Comparison of ENCODE assay signal across 9 cellular contexts in the genomic region with DNA sequence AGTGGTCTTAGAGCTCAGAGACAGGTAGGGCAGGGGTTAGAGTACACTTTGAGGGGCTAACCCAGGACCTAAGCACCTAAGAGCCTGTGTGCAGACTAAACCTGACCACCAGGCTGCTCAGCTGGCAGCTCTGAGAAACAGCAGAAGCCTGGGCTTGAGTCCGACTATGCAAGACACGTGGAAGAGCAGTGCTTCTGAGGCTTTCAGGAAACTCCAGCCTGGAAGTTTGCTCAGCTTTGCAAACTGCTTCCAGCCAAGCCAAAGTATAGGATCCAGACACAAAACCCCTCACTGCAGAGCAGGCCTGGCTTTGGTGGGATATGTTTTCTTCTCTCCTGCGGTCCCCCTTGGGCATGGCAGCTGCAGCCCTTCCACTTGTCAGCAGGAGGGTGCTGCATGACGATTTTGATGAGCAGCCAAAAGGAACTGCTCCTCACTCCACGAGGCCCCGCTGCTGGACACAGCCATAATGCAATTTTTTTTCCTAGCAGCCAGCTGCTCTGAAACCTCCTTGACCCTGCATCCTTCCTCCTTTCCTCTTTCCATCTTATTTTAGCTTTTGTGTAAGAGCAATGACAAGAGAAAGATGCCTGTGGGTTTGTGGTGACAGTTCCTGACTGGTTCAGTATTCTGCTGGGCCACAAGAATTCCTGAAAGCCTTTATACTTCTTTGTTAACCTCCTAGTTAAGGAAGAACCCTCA.
DNase-seq lines count a peak whose midpoint lies in the region; ATAC-seq and TF ChIP-seq lines count a peak whose summit lies in the region.
"Had no signal": no experiment of that assay in that cellular context is flagged by ENCODE, and none has a peak within 500 bp of the region (broad histone marks: within the 10 kb centered on the region; RNA-seq: fewer than 3 reads in every experiment).

No MANE protein-coding gene starts in this region.

- H3K27ac ChIP-seq in WERI-Rb-1 (peak overlapping the region; percentile 31), heart right ventricle (peak overlapping the region in 6 of 10 donors; percentile 14 to 69 (median 36))

- H3K27ac Mint-ChIP-seq in WTC11 (no peak overlapping the region), T-helper 17 cell (no peak overlapping the region)
- no peak overlapping the region for H3K27ac Mint-ChIP-seq in activated T-helper 1 cell treated with anti-CD3 and anti-CD28 coated beads, Interleukin-12 subunit alpha, Interleukin-12 subunit beta, Interleukin-2, Interleukin-4 antibody, amounts not matched to agents 30 ng/mL and 10 ng/mL and 1 ng/mL, durations not matched to agents 14 hours and 24 hours and 36 hours

- no peaks in the 10 kb centered on the region for H3K27me3 Mint-ChIP-seq in WTC11 (ENCODE audit: low read depth)
- H3K27me3 Mint-ChIP-seq in T-helper 17 cell: peaks cover 54% of the 10 kb centered on the region
- H3K27me3 Mint-ChIP-seq in activated T-helper 1 cell treated with anti-CD3 and anti-CD28 coated beads, Interleukin-12 subunit alpha, Interleukin-12 subunit beta, Interleukin-2, Interleukin-4 antibody, amounts not matched to agents 30 ng/mL and 10 ng/mL and 1 ng/mL, durations not matched to agents 14 hours and 24 hours and 36 hours (ENCODE audit: insufficient read depth): peaks cover 22% of the 10 kb centered on the region

- ATAC-seq in heart right ventricle: peak; percentile 84 to 91 (median 88)
- no peak for ATAC-seq in WTC11
- no peak for ATAC-seq in T-helper 17 cell

- CTCF ChIA-PET in WTC11 (lab: Charles Lee): interaction anchor here (0.6 to 2.0 kb wide), 5 partner anchors 8 to 377 kb away, joined by 3 to 23 read pairs (median 6); no protein-coding TSS in a partner anchor

- H3K4me3 ChIP-seq in WERI-Rb-1 (ENCODE audit: low read depth, low read length): no peak overlapping the region
- no peak overlapping the region for H3K4me3 ChIP-seq in heart right ventricle
- H3K4me3 ChIP-seq: SJSA1 had no signal

- no peaks in the 10 kb centered on the region for H3K27me3 ChIP-seq in WERI-Rb-1 (ENCODE audit: insufficient read depth, low read depth, severe bottlenecking)
- peaks cover 0 to 65% (median 0%) of the 10 kb centered on the region in 7 donors for H3K27me3 ChIP-seq in heart right ventricle
- H3K27me3 ChIP-seq: SJSA1 had no signal

- no peaks in the 10 kb centered on the region for H3K9me3 ChIP-seq in WERI-Rb-1 (ENCODE audit: severe bottlenecking)
- no peaks in the 10 kb centered on the region for H3K9me3 ChIP-seq in heart right ventricle
- no peaks in the 10 kb centered on the region for H3K9me3 ChIP-seq in T-helper 17 cell (ENCODE audit: control insufficient read depth, low read length, poor library complexity, severe bottlenecking)
- H3K9me3 ChIP-seq: SJSA1 had no signal

- TF ChIP-seq CTCF in WERI-Rb-1 (IDR thresholded peaks at IDR 0.05; ENCODE audit: low read depth, low read length) (no peak), heart right ventricle (IDR thresholded peaks at IDR 0.05) (peak in 1 of 9 donors; percentile 19), WTC11 (IDR thresholded peaks at IDR 0.05) (no peak)

- WGBS in heart right ventricle, 2 donors: 6 to 9% methylated on average over 6 of the region's 6 CpGs

- POLR2A ChIA-PET in WTC11 (lab: Charles Lee): no interaction called here

- H3K9me3 Mint-ChIP-seq in WTC11: no peaks in the 10 kb centered on the region
- H3K9me3 Mint-ChIP-seq in activated T-helper 1 cell treated with anti-CD3 and anti-CD28 coated beads, Interleukin-12 subunit alpha, Interleukin-12 subunit beta, Interleukin-2, Interleukin-4 antibody, amounts not matched to agents 30 ng/mL and 10 ng/mL and 1 ng/mL, durations not matched to agents 14 hours and 24 hours and 36 hours: no peaks in the 10 kb centered on the region

- H3K4me1 Mint-ChIP-seq in WTC11 (peaks cover 17% of the 10 kb centered on the region), T-helper 17 cell (peaks cover 6% of the 10 kb centered on the region)
- no peaks in the 10 kb centered on the region for H3K4me1 Mint-ChIP-seq in activated T-helper 1 cell treated with anti-CD3 and anti-CD28 coated beads, Interleukin-12 subunit alpha, Interleukin-12 subunit beta, Interleukin-2, Interleukin-4 antibody, amounts not matched to agents 30 ng/mL and 10 ng/mL and 1 ng/mL, durations not matched to agents 14 hours and 24 hours and 36 hours (ENCODE audit: low read depth)

- H3K4me3 Mint-ChIP-seq in WTC11: no peak overlapping the region
- no peak overlapping the region for H3K4me3 Mint-ChIP-seq in T-helper 17 cell
- no peak overlapping the region for H3K4me3 Mint-ChIP-seq in activated T-helper 1 cell treated with anti-CD3 and anti-CD28 coated beads, Interleukin-12 subunit alpha, Interleukin-12 subunit beta, Interleukin-2, Interleukin-4 antibody, amounts not matched to agents 30 ng/mL and 10 ng/mL and 1 ng/mL, durations not matched to agents 14 hours and 24 hours and 36 hours

- H3K4me1 ChIP-seq in heart right ventricle: peaks cover 6 to 35% (median 18%) of the 10 kb centered on the region in 9 donors

- DNase-seq in EL (peak; percentile 80), WERI-Rb-1 (no peak), heart right ventricle (peak; percentile 59 to 76), retina (peak; percentile 24), WTC11 (ENCODE audit: low spot score) (no peak), T-helper 17 cell (no peak), midbrain (lab: John Stamatoyannopoulos, UW) (no peak)
- no peak for DNase-seq in activated T-helper 1 cell treated with anti-CD3 and anti-CD28 coated beads, Interleukin-12 subunit alpha, Interleukin-12 subunit beta, Interleukin-2, Interleukin-4 antibody, amounts not matched to agents 30 ng/mL and 10 ng/mL and 1 ng/mL, durations not matched to agents 14 hours and 24 hours and 36 hours (ENCODE audit: low spot score)

- intact Hi-C loops in heart right ventricle (cut with DNase I): loop anchor here in 1 of 10 donors (10.0 kb wide), 1 partner anchor 491 kb away; no protein-coding TSS in a partner anchor
- intact Hi-C loops in activated T-helper 1 cell treated with anti-CD3 and anti-CD28 coated beads, Interleukin-12 subunit alpha, Interleukin-12 subunit beta, Interleukin-2, Interleukin-4 antibody, amounts not matched to agents 30 ng/mL and 10 ng/mL and 1 ng/mL, durations not matched to agents 14 hours and 24 hours and 36 hours (cut with micrococcal nuclease): no loop called here

- no peaks in the 10 kb centered on the region for H3K36me3 Mint-ChIP-seq in WTC11
- peaks cover 5% of the 10 kb centered on the region for H3K36me3 Mint-ChIP-seq in T-helper 17 cell (ENCODE audit: low read depth)
- no peaks in the 10 kb centered on the region for H3K36me3 Mint-ChIP-seq in activated T-helper 1 cell treated with anti-CD3 and anti-CD28 coated beads, Interleukin-12 subunit alpha, Interleukin-12 subunit beta, Interleukin-2, Interleukin-4 antibody, amounts not matched to agents 30 ng/mL and 10 ng/mL and 1 ng/mL, durations not matched to agents 14 hours and 24 hours and 36 hours (ENCODE audit: low read depth)

- H3K36me3 ChIP-seq in WERI-Rb-1 (peaks cover 86% of the 10 kb centered on the region), heart right ventricle (peaks cover 0 to 6% (median 0%) of the 10 kb centered on the region in 9 donors)
- H3K36me3 ChIP-seq: SJSA1 had no signal

TF ChIP-seq in WTC11, 78 proteins besides CTCF, POLR2A, EP300 and RAD21:
- TF ChIP-seq NR3C1 (CRISPR knock-in tag; conservative IDR thresholded peaks at IDR 0.05; ENCODE audit: low read depth): no peak
- no peak for TF ChIP-seq KAT7 (CRISPR knock-in tag; IDR thresholded peaks at IDR 0.05; ENCODE audit: borderline replicate concordance)
- TF ChIP-seq, protein P1, sequence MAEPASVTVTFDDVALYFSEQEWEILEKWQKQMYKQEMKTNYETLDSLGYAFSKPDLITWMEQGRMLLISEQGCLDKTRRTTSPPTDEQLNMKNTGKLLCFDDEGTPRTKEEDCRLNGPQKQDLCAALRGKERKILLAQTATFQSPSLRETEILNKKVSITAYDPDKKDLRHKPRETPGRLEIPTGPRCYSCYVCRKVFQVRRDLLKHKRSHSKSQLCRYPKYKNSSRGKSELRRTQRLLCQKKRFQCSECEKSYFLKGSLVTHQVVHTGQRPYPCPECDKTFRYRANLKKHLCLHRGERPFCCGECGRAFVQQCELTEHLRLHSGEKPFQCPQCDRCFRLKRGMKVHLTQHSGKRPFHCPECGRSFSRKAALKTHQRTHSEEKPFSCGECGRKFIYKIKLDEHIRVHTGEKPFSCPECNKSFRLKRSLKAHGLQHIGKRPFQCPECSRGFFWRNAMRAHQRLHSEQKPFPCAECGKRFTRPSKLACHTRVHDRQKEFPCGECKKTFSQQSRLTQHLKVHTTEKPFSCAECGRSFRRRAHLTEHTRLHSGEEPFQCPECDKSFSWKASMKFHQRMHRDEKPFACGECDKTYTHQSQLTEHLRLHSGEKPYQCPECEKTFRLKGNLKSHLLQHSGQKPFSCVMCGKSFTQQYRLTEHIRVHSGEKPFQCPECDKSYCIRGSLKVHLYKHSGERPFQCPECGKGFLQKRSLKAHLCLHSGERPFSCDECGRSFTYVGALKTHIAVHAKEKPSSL (CRISPR knock-in tag; conservative IDR thresholded peaks at IDR 0.05): no peak
- TF ChIP-seq, protein P2, sequence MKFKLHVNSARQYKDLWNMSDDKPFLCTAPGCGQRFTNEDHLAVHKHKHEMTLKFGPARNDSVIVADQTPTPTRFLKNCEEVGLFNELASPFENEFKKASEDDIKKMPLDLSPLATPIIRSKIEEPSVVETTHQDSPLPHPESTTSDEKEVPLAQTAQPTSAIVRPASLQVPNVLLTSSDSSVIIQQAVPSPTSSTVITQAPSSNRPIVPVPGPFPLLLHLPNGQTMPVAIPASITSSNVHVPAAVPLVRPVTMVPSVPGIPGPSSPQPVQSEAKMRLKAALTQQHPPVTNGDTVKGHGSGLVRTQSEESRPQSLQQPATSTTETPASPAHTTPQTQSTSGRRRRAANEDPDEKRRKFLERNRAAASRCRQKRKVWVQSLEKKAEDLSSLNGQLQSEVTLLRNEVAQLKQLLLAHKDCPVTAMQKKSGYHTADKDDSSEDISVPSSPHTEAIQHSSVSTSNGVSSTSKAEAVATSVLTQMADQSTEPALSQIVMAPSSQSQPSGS (CRISPR knock-in tag; IDR thresholded peaks at IDR 0.05; ENCODE audit: borderline replicate concordance, low read depth): no peak
- TF ChIP-seq, protein P3, sequence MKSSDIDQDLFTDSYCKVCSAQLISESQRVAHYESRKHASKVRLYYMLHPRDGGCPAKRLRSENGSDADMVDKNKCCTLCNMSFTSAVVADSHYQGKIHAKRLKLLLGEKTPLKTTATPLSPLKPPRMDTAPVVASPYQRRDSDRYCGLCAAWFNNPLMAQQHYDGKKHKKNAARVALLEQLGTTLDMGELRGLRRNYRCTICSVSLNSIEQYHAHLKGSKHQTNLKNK (CRISPR knock-in tag; IDR thresholded peaks at IDR 0.05): no peak

Comparison
In these comparisons a context has a peak if more than half of its experiments do, and no peak if none do; other contexts are left out.
1. DNase-seq: peak in EL (single experiment), heart right ventricle (2 of 2) and retina (single experiment); none in WERI-Rb-1 (single experiment), WTC11 (single experiment), T-helper 17 cell (0 of 3), activated T-helper 1 cell treated with anti-CD3 and anti-CD28 coated beads, Interleukin-12 subunit alpha, Interleukin-12 subunit beta, Interleukin-2, Interleukin-4 antibody, amounts not matched to agents 30 ng/mL and 10 ng/mL and 1 ng/mL, durations not matched to agents 14 hours and 24 hours and 36 hours (single experiment) and midbrain (single experiment).
2. ATAC-seq: peak in heart right ventricle (8 of 8); none in WTC11 (single experiment) and T-helper 17 cell (single experiment).